Comparison of ENCODE assay signal across 2 cellular contexts in the genomic region with DNA sequence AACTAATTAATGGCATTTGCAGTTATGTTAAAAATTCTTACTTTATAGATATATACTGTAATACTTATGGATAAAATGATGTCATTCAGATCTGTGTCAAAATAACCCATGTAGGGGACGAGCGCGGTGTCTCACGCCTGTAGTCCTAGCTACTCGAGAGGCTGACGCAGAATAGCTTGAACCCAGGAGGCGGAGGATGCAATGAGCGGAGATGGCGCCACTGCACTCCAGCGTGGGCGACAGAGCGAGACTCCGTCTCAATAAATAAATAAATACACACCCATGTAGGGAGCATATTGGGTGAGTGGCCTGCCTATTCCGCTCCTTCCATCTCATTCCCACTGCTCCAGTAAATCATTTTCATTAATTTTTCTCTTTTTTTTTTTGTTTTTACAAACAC.
A peak's percentile ranks its signal among the peaks of the same experiment; 100 is the strongest.
TF ChIP-seq lines count a peak whose summit lies in the region.

No MANE protein-coding gene starts in this region.

TF ChIP-seq in GM12878, 131 proteins besides CTCF, POLR2A, EP300 and RAD21:
- TF ChIP-seq NFIC (IDR thresholded peaks at IDR 0.05; ENCODE audit: low read depth, low read length) (no peak), PAX5 (IDR thresholded peaks at IDR 0.05; ENCODE audit: borderline replicate concordance, low read depth, low read length) (peak; percentile 50; the same call in 1 of the 2 replicates)
TF ChIP-seq in GM12878: peak in this region for 1.

TF ChIP-seq in HepG2, 621 proteins besides CTCF, POLR2A, EP300 and RAD21:
- TF ChIP-seq TMF1 (CRISPR knock-in tag; IDR thresholded peaks at IDR 0.05; ENCODE audit: low read depth) (no peak), ZNF121 (CRISPR knock-in tag; IDR thresholded peaks at IDR 0.05) (0 out of 2 replicates have a peak, but pooled peaks have one; percentile 27), NR2F1 (CRISPR knock-in tag; IDR thresholded peaks at IDR 0.05) (no peak), SMYD3 (CRISPR knock-in tag; IDR thresholded peaks at IDR 0.05) (no peak), ETV6 (CRISPR knock-in tag; conservative IDR thresholded peaks at IDR 0.05) (no peak), KDM4B (CRISPR knock-in tag; IDR thresholded peaks at IDR 0.05) (no peak), ZNF878 (CRISPR knock-in tag; IDR thresholded peaks at IDR 0.05) (no peak)
- TF ChIP-seq, protein P1, sequence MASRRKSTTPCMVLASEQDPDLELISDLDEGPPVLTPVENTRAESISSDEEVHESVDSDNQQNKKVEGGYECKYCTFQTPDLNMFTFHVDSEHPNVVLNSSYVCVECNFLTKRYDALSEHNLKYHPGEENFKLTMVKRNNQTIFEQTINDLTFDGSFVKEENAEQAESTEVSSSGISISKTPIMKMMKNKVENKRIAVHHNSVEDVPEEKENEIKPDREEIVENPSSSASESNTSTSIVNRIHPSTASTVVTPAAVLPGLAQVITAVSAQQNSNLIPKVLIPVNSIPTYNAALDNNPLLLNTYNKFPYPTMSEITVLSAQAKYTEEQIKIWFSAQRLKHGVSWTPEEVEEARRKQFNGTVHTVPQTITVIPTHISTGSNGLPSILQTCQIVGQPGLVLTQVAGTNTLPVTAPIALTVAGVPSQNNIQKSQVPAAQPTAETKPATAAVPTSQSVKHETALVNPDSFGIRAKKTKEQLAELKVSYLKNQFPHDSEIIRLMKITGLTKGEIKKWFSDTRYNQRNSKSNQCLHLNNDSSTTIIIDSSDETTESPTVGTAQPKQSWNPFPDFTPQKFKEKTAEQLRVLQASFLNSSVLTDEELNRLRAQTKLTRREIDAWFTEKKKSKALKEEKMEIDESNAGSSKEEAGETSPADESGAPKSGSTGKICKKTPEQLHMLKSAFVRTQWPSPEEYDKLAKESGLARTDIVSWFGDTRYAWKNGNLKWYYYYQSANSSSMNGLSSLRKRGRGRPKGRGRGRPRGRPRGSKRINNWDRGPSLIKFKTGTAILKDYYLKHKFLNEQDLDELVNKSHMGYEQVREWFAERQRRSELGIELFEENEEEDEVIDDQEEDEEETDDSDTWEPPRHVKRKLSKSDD (CRISPR knock-in tag; IDR thresholded peaks at IDR 0.05; ENCODE audit: low read depth) = no peak
- TF ChIP-seq, protein P2, sequence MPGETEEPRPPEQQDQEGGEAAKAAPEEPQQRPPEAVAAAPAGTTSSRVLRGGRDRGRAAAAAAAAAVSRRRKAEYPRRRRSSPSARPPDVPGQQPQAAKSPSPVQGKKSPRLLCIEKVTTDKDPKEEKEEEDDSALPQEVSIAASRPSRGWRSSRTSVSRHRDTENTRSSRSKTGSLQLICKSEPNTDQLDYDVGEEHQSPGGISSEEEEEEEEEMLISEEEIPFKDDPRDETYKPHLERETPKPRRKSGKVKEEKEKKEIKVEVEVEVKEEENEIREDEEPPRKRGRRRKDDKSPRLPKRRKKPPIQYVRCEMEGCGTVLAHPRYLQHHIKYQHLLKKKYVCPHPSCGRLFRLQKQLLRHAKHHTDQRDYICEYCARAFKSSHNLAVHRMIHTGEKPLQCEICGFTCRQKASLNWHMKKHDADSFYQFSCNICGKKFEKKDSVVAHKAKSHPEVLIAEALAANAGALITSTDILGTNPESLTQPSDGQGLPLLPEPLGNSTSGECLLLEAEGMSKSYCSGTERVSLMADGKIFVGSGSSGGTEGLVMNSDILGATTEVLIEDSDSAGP (CRISPR knock-in tag; IDR thresholded peaks at IDR 0.05; ENCODE audit: borderline replicate concordance) = no peak
